1 cellular context compared by ENCODE assay signal in the genomic region with DNA sequence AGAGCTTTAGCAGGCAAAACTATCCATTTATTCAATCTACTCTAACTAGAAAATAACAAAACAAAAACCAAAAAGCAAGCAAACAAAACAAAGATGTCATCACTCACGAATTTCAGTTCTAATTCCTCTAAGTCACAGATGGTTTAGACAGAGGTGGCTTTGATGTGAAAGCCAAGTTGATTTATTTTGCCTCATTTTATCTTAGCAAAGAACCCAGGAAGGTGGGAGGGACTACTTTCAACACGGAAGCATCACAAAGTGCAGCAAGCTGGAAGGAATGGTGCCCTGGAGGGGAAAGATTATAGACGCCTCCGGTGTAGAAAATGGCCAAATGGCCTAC.
TF ChIP-seq lines count a peak whose summit lies in the region.

No MANE protein-coding gene starts in this region.

TF ChIP-seq in GM23338, 12 proteins besides CTCF, POLR2A, EP300 and RAD21 (continued from another document):
- TF ChIP-seq, protein P1, sequence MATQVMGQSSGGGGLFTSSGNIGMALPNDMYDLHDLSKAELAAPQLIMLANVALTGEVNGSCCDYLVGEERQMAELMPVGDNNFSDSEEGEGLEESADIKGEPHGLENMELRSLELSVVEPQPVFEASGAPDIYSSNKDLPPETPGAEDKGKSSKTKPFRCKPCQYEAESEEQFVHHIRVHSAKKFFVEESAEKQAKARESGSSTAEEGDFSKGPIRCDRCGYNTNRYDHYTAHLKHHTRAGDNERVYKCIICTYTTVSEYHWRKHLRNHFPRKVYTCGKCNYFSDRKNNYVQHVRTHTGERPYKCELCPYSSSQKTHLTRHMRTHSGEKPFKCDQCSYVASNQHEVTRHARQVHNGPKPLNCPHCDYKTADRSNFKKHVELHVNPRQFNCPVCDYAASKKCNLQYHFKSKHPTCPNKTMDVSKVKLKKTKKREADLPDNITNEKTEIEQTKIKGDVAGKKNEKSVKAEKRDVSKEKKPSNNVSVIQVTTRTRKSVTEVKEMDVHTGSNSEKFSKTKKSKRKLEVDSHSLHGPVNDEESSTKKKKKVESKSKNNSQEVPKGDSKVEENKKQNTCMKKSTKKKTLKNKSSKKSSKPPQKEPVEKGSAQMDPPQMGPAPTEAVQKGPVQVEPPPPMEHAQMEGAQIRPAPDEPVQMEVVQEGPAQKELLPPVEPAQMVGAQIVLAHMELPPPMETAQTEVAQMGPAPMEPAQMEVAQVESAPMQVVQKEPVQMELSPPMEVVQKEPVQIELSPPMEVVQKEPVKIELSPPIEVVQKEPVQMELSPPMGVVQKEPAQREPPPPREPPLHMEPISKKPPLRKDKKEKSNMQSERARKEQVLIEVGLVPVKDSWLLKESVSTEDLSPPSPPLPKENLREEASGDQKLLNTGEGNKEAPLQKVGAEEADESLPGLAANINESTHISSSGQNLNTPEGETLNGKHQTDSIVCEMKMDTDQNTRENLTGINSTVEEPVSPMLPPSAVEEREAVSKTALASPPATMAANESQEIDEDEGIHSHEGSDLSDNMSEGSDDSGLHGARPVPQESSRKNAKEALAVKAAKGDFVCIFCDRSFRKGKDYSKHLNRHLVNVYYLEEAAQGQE (IDR thresholded peaks at IDR 0.05; ENCODE audit: unreplicated experiment): no peak
- TF ChIP-seq CREB1 (CRISPR knock-in tag; IDR thresholded peaks at IDR 0.05; ENCODE audit: low read depth): no peak
- no peak for TF ChIP-seq JUNB (IDR thresholded peaks at IDR 0.05; ENCODE audit: unreplicated experiment)
